In genomic region chr13:97249093-97249787, GRCh38 we compare ENCODE assay signal across 12 cellular contexts. TPM values are rescaled to one million over a fixed set of nuclear protein-coding genes. Genes with fewer than 3 reads are reported as not detected.
DNase-seq lines count a peak whose midpoint lies in the region; ATAC-seq, FAIRE-seq and TF ChIP-seq lines count a peak whose summit lies in the region.
"Had no signal": no experiment of that assay in that cellular context is flagged by ENCODE, and none has a peak within 500 bp of the region (broad histone marks: within the 10 kb centered on the region; RNA-seq: fewer than 3 reads in every experiment).

No MANE protein-coding gene starts in this region.

- H3K4me1 ChIP-seq in astrocyte (ENCODE audit: insufficient read depth, low read length) (peaks cover 15% of the 10 kb centered on the region), upper lobe of right lung (peaks cover 59% of the 10 kb centered on the region)

- H3K79me2 ChIP-seq in astrocyte (ENCODE audit: insufficient read depth, low read length): peaks cover 93% of the 10 kb centered on the region

- H3K9ac ChIP-seq in astrocyte (ENCODE audit: low read length): peak overlapping the region; percentile 8

- POLR2A ChIA-PET in GM10248 (lab: Yijun Ruan, JAX): no interaction called here

- H3K9me3 Mint-ChIP-seq in astrocyte (ENCODE audit: unreplicated experiment): no peaks in the 10 kb centered on the region
- no peaks in the 10 kb centered on the region for H3K9me3 Mint-ChIP-seq in nephron
- H3K9me3 Mint-ChIP-seq: activated CD4-positive, alpha-beta memory T cell treated with anti-CD3 and anti-CD28 coated beads for 36 hours; T-helper 1 cell treated with Interleukin-12 subunit alpha and Interleukin-12 subunit beta and Interleukin-4 antibody, amounts not matched to agents 30 μg/mL and 1 μg/mL, for 36 hours had no signal

- H3K36me3 Mint-ChIP-seq in astrocyte (ENCODE audit: low read depth, unreplicated experiment) (peaks cover 1% of the 10 kb centered on the region), nephron (ENCODE audit: low read depth) (no peaks in the 10 kb centered on the region)
- H3K36me3 Mint-ChIP-seq: activated CD4-positive, alpha-beta memory T cell treated with anti-CD3 and anti-CD28 coated beads for 36 hours had no signal

- peak overlapping the region; percentile 33 for H3K4me2 ChIP-seq in astrocyte (ENCODE audit: low read length)

- no peak overlapping the region for H3K27ac Mint-ChIP-seq in astrocyte (ENCODE audit: unreplicated experiment)
- H3K27ac Mint-ChIP-seq in nephron: peak overlapping the region in 2 of 3 experiments; percentile 23 to 71
- H3K27ac Mint-ChIP-seq: activated CD4-positive, alpha-beta memory T cell treated with anti-CD3 and anti-CD28 coated beads for 36 hours; T-helper 1 cell treated with Interleukin-12 subunit alpha and Interleukin-12 subunit beta and Interleukin-4 antibody, amounts not matched to agents 30 μg/mL and 1 μg/mL, for 36 hours had no signal

- no peak overlapping the region for H2AFZ ChIP-seq in astrocyte (ENCODE audit: low read depth, low read length)

- CTCF ChIA-PET in GM10248 (lab: Yijun Ruan, JAX): interaction anchor here (1.0 to 2.3 kb wide), 7 partner anchors 9 to 36 kb away, joined by 3 to 18 read pairs (median 6); partner anchors contain the start of gene MBNL2

- H3K4me1 Mint-ChIP-seq in astrocyte (ENCODE audit: low read depth, unreplicated experiment) (peaks cover 24% of the 10 kb centered on the region), nephron (peaks cover 40% of the 10 kb centered on the region)

- H3K4me3 Mint-ChIP-seq in astrocyte (ENCODE audit: unreplicated experiment) (no peak overlapping the region), nephron (no peak overlapping the region)
- H3K4me3 Mint-ChIP-seq: activated CD4-positive, alpha-beta memory T cell treated with anti-CD3 and anti-CD28 coated beads for 36 hours; T-helper 1 cell treated with Interleukin-12 subunit alpha and Interleukin-12 subunit beta and Interleukin-4 antibody, amounts not matched to agents 30 μg/mL and 1 μg/mL, for 36 hours had no signal

- no peaks in the 10 kb centered on the region for H3K9me3 ChIP-seq in astrocyte (ENCODE audit: insufficient read depth, low read depth, low read length)
- no peaks in the 10 kb centered on the region for H3K9me3 ChIP-seq in upper lobe of right lung

- H3K27ac ChIP-seq in astrocyte (ENCODE audit: low read depth, low read length) (no peak overlapping the region), upper lobe of right lung (peak overlapping the region; percentile 68)

- DNase-seq in astrocyte (ENCODE audit: low read depth): no peak
- peak; percentile 69 for DNase-seq in fibroblast of pulmonary artery (ENCODE audit: low read depth)
- no peak for DNase-seq in upper lobe of right lung
- no peak for DNase-seq in activated T-cell treated with anti-CD3 and anti-CD28 coated beads, Interleukin-2, amount 50 U/mL, for 1 hour
- DNase-seq in GM10248 (ENCODE audit: extremely low spot score): no peak
- DNase-seq: activated CD4-positive, alpha-beta memory T cell treated with anti-CD3 and anti-CD28 coated beads for 36 hours; DMS153; KG1; NCI-H2081 had no signal

- no peak for TF ChIP-seq CTCF in astrocyte (IDR thresholded peaks at IDR 0.05; ENCODE audit: insufficient read depth, low read depth, low read length)
- TF ChIP-seq CTCF in fibroblast of pulmonary artery (IDR thresholded peaks at IDR 0.05; ENCODE audit: low read length, missing control alignments): no peak
- TF ChIP-seq CTCF in nephron (IDR thresholded peaks at IDR 0.05; ENCODE audit: unreplicated experiment in 3 of 3): no peak
- no peak for TF ChIP-seq CTCF in upper lobe of right lung (IDR thresholded peaks at IDR 0.05)
- TF ChIP-seq CTCF in GM10248 (IDR thresholded peaks at IDR 0.05; ENCODE audit: control extremely low read depth, extremely low read depth, low read depth, missing control alignments): no peak

- H3K36me3 ChIP-seq in astrocyte (ENCODE audit: insufficient read depth, low read length) (peaks cover 4% of the 10 kb centered on the region), upper lobe of right lung (no peaks in the 10 kb centered on the region)

- H3K27me3 ChIP-seq in astrocyte (ENCODE audit: insufficient read depth, low read length) (no peaks in the 10 kb centered on the region), upper lobe of right lung (no peaks in the 10 kb centered on the region)

- H3K27me3 Mint-ChIP-seq in astrocyte (ENCODE audit: low read depth, unreplicated experiment): no peaks in the 10 kb centered on the region
- H3K27me3 Mint-ChIP-seq in nephron (ENCODE audit: low read depth): no peaks in the 10 kb centered on the region
- H3K27me3 Mint-ChIP-seq: activated CD4-positive, alpha-beta memory T cell treated with anti-CD3 and anti-CD28 coated beads for 36 hours had no signal

- no peak for FAIRE-seq in astrocyte (lab: Jason Lieb, UNC)

- no peak for ATAC-seq in upper lobe of right lung
- no peak for ATAC-seq in GM19455 (IDR thresholded peaks at IDR 0.05; ENCODE audit: unreplicated experiment)

- H4K20me1 ChIP-seq in astrocyte (ENCODE audit: insufficient read depth, low read length): peaks cover 43% of the 10 kb centered on the region

- intact Hi-C loops in upper lobe of right lung (cut with DNase I): no loop called here

- H3K4me3 ChIP-seq in astrocyte (ENCODE audit: insufficient read depth, low read depth, low read length) (no peak overlapping the region), fibroblast of pulmonary artery (replicated peaks; ENCODE audit: low read depth, low read length) (no peak overlapping the region), upper lobe of right lung (no peak overlapping the region)

RNA-seq across cellular contexts. Expression of gene MBNL2, which starts 27.1 kb away (rescaled TPM):
- total RNA-seq in astrocyte (66.5 and 70.2 TPM in 2 replicates), upper lobe of right lung (60.6 TPM)
